Comparison of ENCODE assay signal across 1 cellular context in genomic region chr9:127915325-127915752, GRCh38.
TF ChIP-seq lines count a peak whose summit lies in the region.

No MANE protein-coding gene starts in this region.

TF ChIP-seq in A549, 52 proteins besides CTCF, POLR2A, EP300 and RAD21:
- TF ChIP-seq RNF2 (IDR thresholded peaks at IDR 0.05; ENCODE audit: borderline replicate concordance, low read depth) = no peak
- TF ChIP-seq FOXS1 (CRISPR knock-in tag; IDR thresholded peaks at IDR 0.05) = no peak
- no peak for TF ChIP-seq ZC3H11A (IDR thresholded peaks at IDR 0.05)
- no peak for TF ChIP-seq RCOR1 (IDR thresholded peaks at IDR 0.05; ENCODE audit: low read depth, low read length)
- TF ChIP-seq SMC3 (IDR thresholded peaks at IDR 0.05) = no peak
- no peak for TF ChIP-seq KDM5A (IDR thresholded peaks at IDR 0.05)
- no peak for TF ChIP-seq EHMT2 (IDR thresholded peaks at IDR 0.05; ENCODE audit: low read depth)
- TF ChIP-seq RARB (CRISPR knock-in tag; IDR thresholded peaks at IDR 0.05) = no peak
- TF ChIP-seq BCL3 (IDR thresholded peaks at IDR 0.05) = no peak
- TF ChIP-seq ZSCAN20 (CRISPR knock-in tag; IDR thresholded peaks at IDR 0.05) = no peak
- TF ChIP-seq MAZ (IDR thresholded peaks at IDR 0.05; ENCODE audit: borderline replicate concordance, low read depth, low read length) = no peak
- no peak for TF ChIP-seq POLR2AphosphoS2 (conservative IDR thresholded peaks at IDR 0.05; ENCODE audit: low read length)
- no peak for TF ChIP-seq ZNF302 (CRISPR knock-in tag; IDR thresholded peaks at IDR 0.05)
- TF ChIP-seq HEYL (CRISPR knock-in tag; IDR thresholded peaks at IDR 0.05) = no peak
- no peak for TF ChIP-seq CEBPB (IDR thresholded peaks at IDR 0.05)
- no peak for TF ChIP-seq ELK1 (IDR thresholded peaks at IDR 0.05; ENCODE audit: low read depth, low read length)
